ENCODE assay signal across 2 cellular contexts in the genomic region with DNA sequence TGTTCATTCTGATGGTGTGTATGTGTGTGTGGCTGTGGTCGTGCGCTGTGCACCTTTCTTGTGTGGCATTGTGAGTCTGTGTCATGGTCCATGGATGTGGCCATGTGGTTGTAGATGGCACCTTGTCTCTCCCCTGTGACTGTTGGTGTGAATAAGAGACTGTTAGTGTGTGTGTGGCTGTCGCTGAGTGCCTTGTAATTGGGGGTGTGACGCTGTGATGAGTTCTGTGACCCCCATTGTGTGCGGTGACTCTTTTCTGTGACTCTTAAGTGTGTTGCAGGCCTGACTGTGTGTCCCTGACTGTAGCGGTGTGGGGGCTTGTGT.
TF ChIP-seq lines count a peak whose summit lies in the region.

No MANE protein-coding gene starts in this region.

TF ChIP-seq in A549, 52 proteins besides CTCF, POLR2A, EP300 and RAD21:
- TF ChIP-seq HDAC2 (IDR thresholded peaks at IDR 0.05): no peak
- no peak for TF ChIP-seq RNF2 (IDR thresholded peaks at IDR 0.05; ENCODE audit: borderline replicate concordance, low read depth)
- TF ChIP-seq BHLHE40 (IDR thresholded peaks at IDR 0.05; ENCODE audit: low read depth, low read length): no peak
- TF ChIP-seq, protein P1, sequence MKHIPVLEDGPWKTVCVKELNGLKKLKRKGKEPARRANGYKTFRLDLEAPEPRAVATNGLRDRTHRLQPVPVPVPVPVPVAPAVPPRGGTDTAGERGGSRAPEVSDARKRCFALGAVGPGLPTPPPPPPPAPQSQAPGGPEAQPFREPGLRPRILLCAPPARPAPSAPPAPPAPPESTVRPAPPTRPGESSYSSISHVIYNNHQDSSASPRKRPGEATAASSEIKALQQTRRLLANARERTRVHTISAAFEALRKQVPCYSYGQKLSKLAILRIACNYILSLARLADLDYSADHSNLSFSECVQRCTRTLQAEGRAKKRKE (CRISPR knock-in tag; IDR thresholded peaks at IDR 0.05; ENCODE audit: low read depth): no peak
- no peak for TF ChIP-seq ZC3H11A (IDR thresholded peaks at IDR 0.05)
- no peak for TF ChIP-seq ESRRA (IDR thresholded peaks at IDR 0.05; ENCODE audit: borderline replicate concordance, low read length)
- no peak for TF ChIP-seq CHD2 (IDR thresholded peaks at IDR 0.05; ENCODE audit: low read length, partially characterized antibody)
- TF ChIP-seq, protein P2, sequence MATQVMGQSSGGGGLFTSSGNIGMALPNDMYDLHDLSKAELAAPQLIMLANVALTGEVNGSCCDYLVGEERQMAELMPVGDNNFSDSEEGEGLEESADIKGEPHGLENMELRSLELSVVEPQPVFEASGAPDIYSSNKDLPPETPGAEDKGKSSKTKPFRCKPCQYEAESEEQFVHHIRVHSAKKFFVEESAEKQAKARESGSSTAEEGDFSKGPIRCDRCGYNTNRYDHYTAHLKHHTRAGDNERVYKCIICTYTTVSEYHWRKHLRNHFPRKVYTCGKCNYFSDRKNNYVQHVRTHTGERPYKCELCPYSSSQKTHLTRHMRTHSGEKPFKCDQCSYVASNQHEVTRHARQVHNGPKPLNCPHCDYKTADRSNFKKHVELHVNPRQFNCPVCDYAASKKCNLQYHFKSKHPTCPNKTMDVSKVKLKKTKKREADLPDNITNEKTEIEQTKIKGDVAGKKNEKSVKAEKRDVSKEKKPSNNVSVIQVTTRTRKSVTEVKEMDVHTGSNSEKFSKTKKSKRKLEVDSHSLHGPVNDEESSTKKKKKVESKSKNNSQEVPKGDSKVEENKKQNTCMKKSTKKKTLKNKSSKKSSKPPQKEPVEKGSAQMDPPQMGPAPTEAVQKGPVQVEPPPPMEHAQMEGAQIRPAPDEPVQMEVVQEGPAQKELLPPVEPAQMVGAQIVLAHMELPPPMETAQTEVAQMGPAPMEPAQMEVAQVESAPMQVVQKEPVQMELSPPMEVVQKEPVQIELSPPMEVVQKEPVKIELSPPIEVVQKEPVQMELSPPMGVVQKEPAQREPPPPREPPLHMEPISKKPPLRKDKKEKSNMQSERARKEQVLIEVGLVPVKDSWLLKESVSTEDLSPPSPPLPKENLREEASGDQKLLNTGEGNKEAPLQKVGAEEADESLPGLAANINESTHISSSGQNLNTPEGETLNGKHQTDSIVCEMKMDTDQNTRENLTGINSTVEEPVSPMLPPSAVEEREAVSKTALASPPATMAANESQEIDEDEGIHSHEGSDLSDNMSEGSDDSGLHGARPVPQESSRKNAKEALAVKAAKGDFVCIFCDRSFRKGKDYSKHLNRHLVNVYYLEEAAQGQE (IDR thresholded peaks at IDR 0.05): no peak
- no peak for TF ChIP-seq JUN (IDR thresholded peaks at IDR 0.05)
- no peak for TF ChIP-seq HOXA7 (CRISPR knock-in tag; IDR thresholded peaks at IDR 0.05)
- no peak for TF ChIP-seq NPAS2 (CRISPR knock-in tag; IDR thresholded peaks at IDR 0.05; ENCODE audit: borderline replicate concordance)
- no peak for TF ChIP-seq CBX8 (IDR thresholded peaks at IDR 0.05)
- no peak for TF ChIP-seq MYC (IDR thresholded peaks at IDR 0.05; ENCODE audit: borderline replicate concordance, low read length)
- TF ChIP-seq, protein P3, sequence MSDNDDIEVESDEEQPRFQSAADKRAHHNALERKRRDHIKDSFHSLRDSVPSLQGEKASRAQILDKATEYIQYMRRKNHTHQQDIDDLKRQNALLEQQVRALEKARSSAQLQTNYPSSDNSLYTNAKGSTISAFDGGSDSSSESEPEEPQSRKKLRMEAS (IDR thresholded peaks at IDR 0.05): no peak
- TF ChIP-seq MAZ (IDR thresholded peaks at IDR 0.05; ENCODE audit: borderline replicate concordance, low read depth, low read length): no peak

TF ChIP-seq in IMR-90, 13 proteins besides CTCF, POLR2A, EP300 and RAD21:
- no peak for TF ChIP-seq MAZ (IDR thresholded peaks at IDR 0.05; ENCODE audit: borderline replicate concordance, low read depth, low read length)
- TF ChIP-seq MAFK (IDR thresholded peaks at IDR 0.05; ENCODE audit: low read depth, low read length): no peak
- TF ChIP-seq CHD1 (IDR thresholded peaks at IDR 0.05; ENCODE audit: low read depth, low read length): no peak
- no peak for TF ChIP-seq RCOR1 (IDR thresholded peaks at IDR 0.05; ENCODE audit: insufficient replicate concordance, low read length)
- no peak for TF ChIP-seq RFX5 (IDR thresholded peaks at IDR 0.05; ENCODE audit: low read depth, low read length)
- no peak for TF ChIP-seq CEBPB (IDR thresholded peaks at IDR 0.05; ENCODE audit: low read depth, low read length)
- no peak for TF ChIP-seq NFE2L2 (IDR thresholded peaks at IDR 0.05; ENCODE audit: low read depth, low read length)
- no peak for TF ChIP-seq MXI1 (IDR thresholded peaks at IDR 0.05; ENCODE audit: borderline replicate concordance, low read depth, low read length)
- TF ChIP-seq SMC3 (IDR thresholded peaks at IDR 0.05; ENCODE audit: low read depth, low read length): no peak
- TF ChIP-seq FOS (IDR thresholded peaks at IDR 0.05; ENCODE audit: low read depth, low read length): no peak
- TF ChIP-seq, protein P4, sequence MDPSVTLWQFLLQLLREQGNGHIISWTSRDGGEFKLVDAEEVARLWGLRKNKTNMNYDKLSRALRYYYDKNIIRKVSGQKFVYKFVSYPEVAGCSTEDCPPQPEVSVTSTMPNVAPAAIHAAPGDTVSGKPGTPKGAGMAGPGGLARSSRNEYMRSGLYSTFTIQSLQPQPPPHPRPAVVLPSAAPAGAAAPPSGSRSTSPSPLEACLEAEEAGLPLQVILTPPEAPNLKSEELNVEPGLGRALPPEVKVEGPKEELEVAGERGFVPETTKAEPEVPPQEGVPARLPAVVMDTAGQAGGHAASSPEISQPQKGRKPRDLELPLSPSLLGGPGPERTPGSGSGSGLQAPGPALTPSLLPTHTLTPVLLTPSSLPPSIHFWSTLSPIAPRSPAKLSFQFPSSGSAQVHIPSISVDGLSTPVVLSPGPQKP (IDR thresholded peaks at IDR 0.05; ENCODE audit: borderline replicate concordance, low read depth, low read length): no peak
- no peak for TF ChIP-seq BHLHE40 (IDR thresholded peaks at IDR 0.05; ENCODE audit: low read depth, low read length)
- TF ChIP-seq, protein P5, sequence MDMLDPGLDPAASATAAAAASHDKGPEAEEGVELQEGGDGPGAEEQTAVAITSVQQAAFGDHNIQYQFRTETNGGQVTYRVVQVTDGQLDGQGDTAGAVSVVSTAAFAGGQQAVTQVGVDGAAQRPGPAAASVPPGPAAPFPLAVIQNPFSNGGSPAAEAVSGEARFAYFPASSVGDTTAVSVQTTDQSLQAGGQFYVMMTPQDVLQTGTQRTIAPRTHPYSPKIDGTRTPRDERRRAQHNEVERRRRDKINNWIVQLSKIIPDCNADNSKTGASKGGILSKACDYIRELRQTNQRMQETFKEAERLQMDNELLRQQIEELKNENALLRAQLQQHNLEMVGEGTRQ (IDR thresholded peaks at IDR 0.05; ENCODE audit: low read depth, low read length): no peak
